17 cellular contexts compared by ENCODE assay signal in genomic region chr2:67918471-67918870, GRCh38.
"Had no signal": no experiment of that assay in that cellular context is flagged by ENCODE, and none has a peak within 500 bp of the region (broad histone marks: within the 10 kb centered on the region; RNA-seq: fewer than 3 reads in every experiment).

No MANE protein-coding gene starts in this region.

- H3K36me3 ChIP-seq: esophagus muscularis mucosa, heart right ventricle, left lung, ovary, stomach, uterus had no signal

- H3K27me3 Mint-ChIP-seq: activated CD4-positive, alpha-beta memory T cell treated with anti-CD3 and anti-CD28 coated beads for 36 hours had no signal

- H3K27me3 ChIP-seq: esophagus muscularis mucosa, left lung, ovary, stomach, uterus had no signal

- H3K4me1 ChIP-seq: left lung, stomach had no signal

- H3K9me3 Mint-ChIP-seq: activated CD4-positive, alpha-beta memory T cell treated with anti-CD3 and anti-CD28 coated beads for 36 hours; activated naive CD8-positive, alpha-beta T cell treated with anti-CD3 and anti-CD28 coated beads, Interleukin-2, amount 10 ng/mL, durations not matched to agents 7 days and 5 days; memory B cell had no signal

- H3K36me3 Mint-ChIP-seq: activated CD4-positive, alpha-beta memory T cell treated with anti-CD3 and anti-CD28 coated beads for 36 hours; activated naive CD8-positive, alpha-beta T cell treated with anti-CD3 and anti-CD28 coated beads, Interleukin-2, amount 10 ng/mL, durations not matched to agents 7 days and 5 days; memory B cell had no signal

- H3K27ac ChIP-seq: esophagus muscularis mucosa, left lung, ovary, stomach, uterus had no signal

- H3K9me3 ChIP-seq: esophagus muscularis mucosa, heart right ventricle, left lung, ovary, stomach, uterus had no signal

- H3K4me1 Mint-ChIP-seq: activated naive CD8-positive, alpha-beta T cell treated with anti-CD3 and anti-CD28 coated beads, Interleukin-2, amount 10 ng/mL, durations not matched to agents 7 days and 5 days; memory B cell had no signal

- H3K4me3 ChIP-seq: esophagus muscularis mucosa, heart right ventricle, left lung, ovary, stomach, uterus had no signal

- H3K27ac Mint-ChIP-seq: activated CD4-positive, alpha-beta memory T cell treated with anti-CD3 and anti-CD28 coated beads for 36 hours; activated naive CD8-positive, alpha-beta T cell treated with anti-CD3 and anti-CD28 coated beads, Interleukin-2, amount 10 ng/mL, durations not matched to agents 7 days and 5 days; memory B cell had no signal

- DNase-seq: activated CD4-positive, alpha-beta memory T cell treated with anti-CD3 and anti-CD28 coated beads for 36 hours; activated CD4-positive, CD25-positive, alpha-beta regulatory T cell treated with anti-CD3 and anti-CD28 coated beads, Interleukin-2, amount 50 U/mL, for 72 hours; activated gamma-delta T cell treated with Interleukin-2 at 50 U/mL for 16 hours; activated naive CD8-positive, alpha-beta T cell treated with anti-CD3 and anti-CD28 coated beads, Interleukin-2, amount 10 ng/mL, durations not matched to agents 7 days and 5 days; activated T-cell treated with anti-CD3 and anti-CD28 coated beads, Interleukin-2, amount 50 U/mL, for 48 hours; central memory CD4-positive, alpha-beta T cell; foreskin melanocyte; heart right ventricle; islet precursor cell; left lung; ovary; stimulated activated CD4-positive, alpha-beta T cell treated with anti-CD3 and anti-CD28 coated beads, Interleukin-15, amount 100 ng/mL, for 24 hours; stimulated activated CD4-positive, alpha-beta T cell treated with anti-CD3 and anti-CD28 coated beads, Interleukin-4, amount 100 ng/mL, for 4 hours; stomach; uterus had no signal

- H3K4me3 Mint-ChIP-seq: activated CD4-positive, alpha-beta memory T cell treated with anti-CD3 and anti-CD28 coated beads for 36 hours; activated naive CD8-positive, alpha-beta T cell treated with anti-CD3 and anti-CD28 coated beads, Interleukin-2, amount 10 ng/mL, durations not matched to agents 7 days and 5 days; memory B cell had no signal
